8 cellular contexts compared by ENCODE assay signal in the genomic region with DNA sequence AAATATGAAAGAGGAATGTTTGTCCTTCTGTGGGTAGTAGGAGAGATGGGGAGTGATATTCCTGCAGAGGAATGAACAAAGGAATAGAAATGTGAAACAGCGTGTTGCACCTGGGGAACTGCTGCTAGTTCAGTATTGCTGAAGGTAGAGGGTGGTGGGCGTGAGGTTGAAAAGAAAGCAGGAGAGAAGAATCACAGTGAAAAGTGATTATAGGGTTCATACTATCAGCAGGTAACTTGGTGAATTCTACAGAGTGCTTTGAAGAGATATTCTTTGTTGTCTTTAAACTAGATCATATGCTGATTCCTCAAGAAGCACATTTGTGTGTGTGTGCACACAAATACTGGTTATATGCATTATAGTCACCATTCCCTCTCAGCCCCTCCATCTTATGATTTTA.
"Had no signal": no experiment of that assay in that cellular context is flagged by ENCODE, and none has a peak within 500 bp of the region (broad histone marks: within the 10 kb centered on the region; RNA-seq: fewer than 3 reads in every experiment).

No MANE protein-coding gene starts in this region.

- H3K4me3 ChIP-seq: GM12878 had no signal

- FAIRE-seq: G401.6, GM12878, GM12891, GM12892, GM18507, GM19239 had no signal

- DNase-seq: GDM1, GF-D8 had no signal

- ATAC-seq: GM12878 had no signal
